29 cellular contexts compared by ENCODE assay signal in the genomic region with DNA sequence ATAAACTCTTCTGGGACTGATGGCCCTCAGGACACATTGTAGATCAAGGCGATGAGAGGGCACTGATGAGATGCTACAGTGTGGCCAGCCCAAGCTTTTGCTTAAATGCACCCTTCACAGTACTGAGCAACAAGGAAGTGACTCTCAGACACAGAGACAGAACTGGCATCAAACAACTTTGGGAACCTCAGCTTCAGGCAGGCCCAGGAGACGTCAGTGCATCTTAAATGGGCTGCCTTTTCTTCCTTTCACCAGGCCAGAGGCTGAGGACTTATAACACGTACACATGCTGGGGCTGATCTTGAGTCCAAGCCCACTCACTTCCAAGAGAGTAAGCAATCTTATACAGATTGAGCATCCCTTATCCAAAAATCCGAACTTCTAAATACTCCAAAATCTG.
"Had no signal": no experiment of that assay in that cellular context is flagged by ENCODE, and none has a peak within 500 bp of the region (broad histone marks: within the 10 kb centered on the region; RNA-seq: fewer than 3 reads in every experiment).

No MANE protein-coding gene starts in this region.

- ATAC-seq: naive thymus-derived CD4-positive, alpha-beta T cell; natural killer cell; psoas muscle; right cardiac atrium; right lobe of liver; stimulated activated effector memory CD8-positive, alpha-beta T cell treated with anti-CD3 and anti-CD28 coated beads, Interleukin-12 subunit alpha, Interleukin-12 subunit beta, amount 100 ng/mL, for 72 hours; stimulated activated naive B cell treated with anti-CD40 and anti-IgM and Interleukin-4, amounts not matched to agents 10 μg/mL and 1 μg/mL and 100 μg/mL, for 72 hours had no signal

- H3K4me1 ChIP-seq: parathyroid adenoma, psoas muscle, right lobe of liver, sigmoid colon, stomach, thyroid gland, tibial nerve, upper lobe of left lung had no signal

- H3K4me3 ChIP-seq: ovary, psoas muscle, right lobe of liver, sigmoid colon, stomach, thoracic aorta, thyroid gland, tibial nerve, upper lobe of left lung had no signal

- H3K27ac ChIP-seq: neutrophil, ovary, parathyroid adenoma, psoas muscle, right lobe of liver, sigmoid colon, stomach, thoracic aorta, thyroid gland, tibial nerve, upper lobe of left lung had no signal

- H3K36me3 Mint-ChIP-seq: naive thymus-derived CD4-positive, alpha-beta T cell; natural killer cell; stimulated activated effector memory CD8-positive, alpha-beta T cell treated with anti-CD3 and anti-CD28 coated beads, Interleukin-12 subunit alpha, Interleukin-12 subunit beta, amount 100 ng/mL, for 72 hours; stimulated activated naive B cell treated with anti-CD40 and anti-IgM and Interleukin-4, amounts not matched to agents 10 μg/mL and 1 μg/mL and 100 μg/mL, for 72 hours had no signal

- H3K27me3 ChIP-seq: neutrophil, ovary, right lobe of liver, sigmoid colon, stomach, thyroid gland, tibial nerve, upper lobe of left lung had no signal

- H3K9me3 Mint-ChIP-seq: natural killer cell; nephron; neural crest cell; stimulated activated effector memory CD8-positive, alpha-beta T cell treated with anti-CD3 and anti-CD28 coated beads, Interleukin-12 subunit alpha, Interleukin-12 subunit beta, amount 100 ng/mL, for 72 hours had no signal

- H3K36me3 ChIP-seq: neutrophil, ovary, right lobe of liver, sigmoid colon, stomach, thoracic aorta, thyroid gland, tibial nerve, upper lobe of left lung had no signal

- H3K27ac Mint-ChIP-seq: naive thymus-derived CD4-positive, alpha-beta T cell; natural killer cell; nephron; progenitor cell of endocrine pancreas; stimulated activated effector memory CD8-positive, alpha-beta T cell treated with anti-CD3 and anti-CD28 coated beads, Interleukin-12 subunit alpha, Interleukin-12 subunit beta, amount 100 ng/mL, for 72 hours; stimulated activated naive B cell treated with anti-CD40 and anti-IgM and Interleukin-4, amounts not matched to agents 10 μg/mL and 1 μg/mL and 100 μg/mL, for 72 hours; stimulated activated naive CD8-positive, alpha-beta T cell treated with anti-CD3 and anti-CD28 coated beads, Interleukin-15, Interleukin-2, amounts not matched to agents 100 ng/mL and 50 ng/mL, for 24 hours had no signal

- H3K4me1 Mint-ChIP-seq: naive thymus-derived CD4-positive, alpha-beta T cell; natural killer cell; nephron; neural crest cell; stimulated activated effector memory CD8-positive, alpha-beta T cell treated with anti-CD3 and anti-CD28 coated beads, Interleukin-12 subunit alpha, Interleukin-12 subunit beta, amount 100 ng/mL, for 72 hours; stimulated activated naive B cell treated with anti-CD40 and anti-IgM and Interleukin-4, amounts not matched to agents 10 μg/mL and 1 μg/mL and 100 μg/mL, for 72 hours had no signal

- DNase-seq: naive thymus-derived CD4-positive, alpha-beta T cell; natural killer cell; nucleus accumbens; ovary; posterior cingulate gyrus; psoas muscle; right cardiac atrium; right lobe of liver; sigmoid colon; small intestine; stimulated activated CD4-positive, alpha-beta T cell treated with anti-CD3 and anti-CD28 coated beads, Interleukin-15, amount 100 ng/mL, for 24 hours; stimulated activated CD4-positive, alpha-beta T cell treated with anti-CD3 and anti-CD28 coated beads, Interleukin-2, amount 100 ng/mL, for 24 hours; stimulated activated CD4-positive, alpha-beta T cell treated with anti-CD3 and anti-CD28 coated beads, Interleukin-2, amount 100 ng/mL, for 48 hours; stimulated activated CD4-positive, alpha-beta T cell treated with anti-CD3 and anti-CD28 coated beads, Interleukin-4, amount 100 ng/mL, for 24 hours; stimulated activated naive B cell treated with anti-CD40 and anti-IgM and Interleukin-4, amounts not matched to agents 10 μg/mL and 1 μg/mL and 100 μg/mL, for 72 hours; stimulated activated naive CD4-positive, alpha-beta T cell treated with Interleukin-2 at 50 U/mL for 16 hours; stomach; thyroid gland; trophoblast cell; upper lobe of left lung had no signal

- H3K9me3 ChIP-seq: neutrophil, ovary, psoas muscle, right lobe of liver, sigmoid colon, stomach, thoracic aorta, thyroid gland, tibial nerve, upper lobe of left lung had no signal

- H3K4me3 Mint-ChIP-seq: naive thymus-derived CD4-positive, alpha-beta T cell; natural killer cell; nephron; neural crest cell; stimulated activated effector memory CD8-positive, alpha-beta T cell treated with anti-CD3 and anti-CD28 coated beads, Interleukin-12 subunit alpha, Interleukin-12 subunit beta, amount 100 ng/mL, for 72 hours; stimulated activated naive B cell treated with anti-CD40 and anti-IgM and Interleukin-4, amounts not matched to agents 10 μg/mL and 1 μg/mL and 100 μg/mL, for 72 hours; stimulated activated naive CD8-positive, alpha-beta T cell treated with anti-CD3 and anti-CD28 coated beads, Interleukin-15, Interleukin-2, amounts not matched to agents 100 ng/mL and 50 ng/mL, for 24 hours had no signal
